In genomic region chr9:90546200-90546599, GRCh38 we compare ENCODE assay signal across 8 cellular contexts.
DNase-seq lines count a peak whose midpoint lies in the region; ATAC-seq, FAIRE-seq and TF ChIP-seq lines count a peak whose summit lies in the region.

No MANE protein-coding gene starts in this region.

- H3K4me3 Mint-ChIP-seq in chondrocyte (ENCODE audit: unreplicated experiment), result no peak overlapping the region

- FAIRE-seq in GM12891 (lab: Jason Lieb, UNC), result no peak

- H3K4me3 ChIP-seq in retinal pigment epithelial cell (ENCODE audit: low read length), result no peak overlapping the region

- DNase-seq in HK-2 (ENCODE audit: unreplicated experiment), result peak; percentile 55
- peak; percentile 86 for DNase-seq in NCI-H446 treated with DMSO at 0.1 percent for 48 hours (lab: John Stamatoyannopoulos, UW)
- no peak for DNase-seq in chondrocyte (ENCODE audit: low spot score)
- DNase-seq in retinal pigment epithelial cell (ENCODE audit: low read depth), result peak; percentile 30
- DNase-seq in GM12891 (ENCODE audit: insufficient read length, low spot score), result no peak
- no peak for DNase-seq in SIG-M5 (lab: John Stamatoyannopoulos, UW)

- H3K27ac Mint-ChIP-seq in chondrocyte (ENCODE audit: unreplicated experiment), result peak overlapping the region; percentile 71

- H3K27me3 Mint-ChIP-seq in chondrocyte (ENCODE audit: low read depth), result no peaks in the 10 kb centered on the region

- ATAC-seq in GM21515 (IDR thresholded peaks at IDR 0.05; ENCODE audit: unreplicated experiment) (no peak), GM21737 (IDR thresholded peaks at IDR 0.05; ENCODE audit: unreplicated experiment) (no peak)

- TF ChIP-seq CTCF in chondrocyte (IDR thresholded peaks at IDR 0.05), result no peak
- TF ChIP-seq CTCF in retinal pigment epithelial cell (conservative IDR thresholded peaks at IDR 0.05; ENCODE audit: low read depth, low read length), result no peak

- peaks cover 10% of the 10 kb centered on the region for H3K4me1 Mint-ChIP-seq in chondrocyte (ENCODE audit: low read depth)

- no peak for TF ChIP-seq POLR2A in GM12891 (IDR thresholded peaks at IDR 0.05; ENCODE audit: low read depth, low read length)

- peaks cover 14% of the 10 kb centered on the region for H3K9me3 Mint-ChIP-seq in chondrocyte (ENCODE audit: low read depth)

- peaks cover 1% of the 10 kb centered on the region for H3K36me3 Mint-ChIP-seq in chondrocyte (ENCODE audit: low read depth)

TF ChIP-seq in GM12891, 5 proteins besides CTCF, POLR2A, EP300 and RAD21:
- no peak for TF ChIP-seq TAF1 (IDR thresholded peaks at IDR 0.05; ENCODE audit: low read depth, low read length)
- TF ChIP-seq POLR2AphosphoS5 (IDR thresholded peaks at IDR 0.05; ENCODE audit: low read depth, low read length), result no peak
- TF ChIP-seq POU2F2 (IDR thresholded peaks at IDR 0.05; ENCODE audit: low read depth, low read length), result no peak
- TF ChIP-seq SPI1 (IDR thresholded peaks at IDR 0.05; ENCODE audit: low read depth, low read length), result no peak
- no peak for TF ChIP-seq PAX5 (IDR thresholded peaks at IDR 0.05; ENCODE audit: insufficient read depth, low read length, severe bottlenecking)
TF ChIP-seq in GM12891: peak in this region for 0.

Comparison
In these comparisons a context has a peak if more than half of its experiments do, and no peak if none do; other contexts are left out.
1. DNase-seq: peak in HK-2 (single experiment), NCI-H446 treated with DMSO at 0.1 percent for 48 hours (single experiment) and retinal pigment epithelial cell (single experiment); none in chondrocyte (single experiment), GM12891 (single experiment) and SIG-M5 (single experiment).